Comparison of ENCODE assay signal across 1 cellular context in the genomic region with DNA sequence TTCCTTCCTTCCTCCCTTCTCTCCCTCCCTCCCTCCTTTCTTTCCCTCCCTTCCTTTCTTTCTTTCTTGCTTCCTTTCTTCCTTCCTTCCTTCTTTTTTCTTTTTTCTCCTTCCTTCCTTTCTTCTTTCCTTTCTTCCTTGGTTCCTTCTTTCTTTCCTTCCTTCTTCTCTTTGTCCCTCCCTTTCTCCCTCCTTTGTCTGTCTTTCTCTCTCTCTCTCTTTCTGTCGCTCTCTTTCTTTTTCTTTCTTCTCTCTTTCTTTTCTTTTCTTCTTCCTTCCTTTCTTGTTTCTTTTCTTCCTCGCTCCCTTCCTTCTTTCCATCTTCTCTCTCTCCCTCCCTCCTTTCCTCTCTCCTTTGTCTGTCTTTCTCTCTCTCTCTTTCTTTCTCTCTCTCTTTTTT.
TF ChIP-seq lines count a peak whose summit lies in the region.

No MANE protein-coding gene starts in this region.

TF ChIP-seq in SK-N-SH, 30 proteins besides CTCF, POLR2A, EP300 and RAD21 (continued from another document):
- TF ChIP-seq, protein P1, sequence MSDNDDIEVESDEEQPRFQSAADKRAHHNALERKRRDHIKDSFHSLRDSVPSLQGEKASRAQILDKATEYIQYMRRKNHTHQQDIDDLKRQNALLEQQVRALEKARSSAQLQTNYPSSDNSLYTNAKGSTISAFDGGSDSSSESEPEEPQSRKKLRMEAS (IDR thresholded peaks at IDR 0.05; ENCODE audit: low read depth): no peak
- TF ChIP-seq YY1 (IDR thresholded peaks at IDR 0.05; ENCODE audit: low read depth) (no peak), FOSL2 (IDR thresholded peaks at IDR 0.05; ENCODE audit: borderline replicate concordance, low read depth) (no peak), USF2 (IDR thresholded peaks at IDR 0.05; ENCODE audit: borderline replicate concordance, low read depth, low read length) (no peak), ELF1 (IDR thresholded peaks at IDR 0.05) (no peak), RFX5 (IDR thresholded peaks at IDR 0.05; ENCODE audit: low read length) (no peak), CHD2 (IDR thresholded peaks at IDR 0.05; ENCODE audit: low read length, partially characterized antibody) (no peak), TAF1 (IDR thresholded peaks at IDR 0.05; ENCODE audit: borderline replicate concordance, low read depth, low read length) (no peak), TEAD4 (IDR thresholded peaks at IDR 0.05; ENCODE audit: borderline replicate concordance, insufficient read depth) (no peak), NRF1 (IDR thresholded peaks at IDR 0.05; ENCODE audit: low read depth, low read length) (no peak), RCOR1 (IDR thresholded peaks at IDR 0.05; ENCODE audit: low read length) (no peak)
- TF ChIP-seq, protein P2, sequence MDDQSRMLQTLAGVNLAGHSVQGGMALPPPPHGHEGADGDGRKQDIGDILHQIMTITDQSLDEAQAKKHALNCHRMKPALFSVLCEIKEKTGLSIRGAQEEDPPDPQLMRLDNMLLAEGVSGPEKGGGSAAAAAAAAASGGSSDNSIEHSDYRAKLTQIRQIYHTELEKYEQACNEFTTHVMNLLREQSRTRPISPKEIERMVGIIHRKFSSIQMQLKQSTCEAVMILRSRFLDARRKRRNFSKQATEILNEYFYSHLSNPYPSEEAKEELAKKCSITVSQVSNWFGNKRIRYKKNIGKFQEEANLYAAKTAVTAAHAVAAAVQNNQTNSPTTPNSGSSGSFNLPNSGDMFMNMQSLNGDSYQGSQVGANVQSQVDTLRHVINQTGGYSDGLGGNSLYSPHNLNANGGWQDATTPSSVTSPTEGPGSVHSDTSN (IDR thresholded peaks at IDR 0.05): no peak
TF ChIP-seq in SK-N-SH: peak in this region for 0.
